Comparison of ENCODE assay signal across 10 cellular contexts in the genomic region with DNA sequence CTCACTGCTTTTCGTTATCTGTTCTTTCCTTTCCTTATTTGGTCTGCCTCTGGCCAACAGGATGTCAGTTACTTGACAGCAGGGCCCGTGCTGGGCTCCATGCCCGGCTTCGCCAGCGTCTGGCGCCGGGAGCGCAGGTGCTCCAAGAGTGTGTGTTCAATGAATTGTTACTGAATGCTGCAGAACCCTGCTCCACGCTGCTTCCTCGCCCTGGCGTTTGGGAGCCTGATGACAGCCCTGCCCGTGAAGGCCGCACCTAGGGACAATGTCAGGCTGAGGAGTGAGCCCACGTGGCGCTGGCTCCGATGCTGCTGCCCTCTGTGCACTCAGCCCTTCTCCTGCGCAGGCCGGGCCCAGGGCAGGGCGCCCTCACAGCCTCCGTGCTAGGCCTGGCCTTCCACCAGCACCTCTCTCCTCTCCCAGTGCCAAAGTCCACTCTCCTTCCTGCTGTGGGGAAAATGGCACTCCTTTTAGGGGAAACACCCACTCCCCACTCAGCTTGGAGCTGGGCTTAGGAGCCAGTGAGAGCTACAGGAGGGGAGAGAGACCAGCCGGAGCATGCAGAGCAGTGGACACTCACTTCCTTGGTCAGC. TPM values are rescaled to one million over a fixed set of nuclear protein-coding genes. Genes with fewer than 3 reads are reported as not detected.
DNase-seq lines count a peak whose midpoint lies in the region; ATAC-seq, FAIRE-seq and TF ChIP-seq lines count a peak whose summit lies in the region.
"Had no signal": no experiment of that assay in that cellular context is flagged by ENCODE, and none has a peak within 500 bp of the region (broad histone marks: within the 10 kb centered on the region; RNA-seq: fewer than 3 reads in every experiment).

No MANE protein-coding gene starts in this region.

- H3K4me3 Mint-ChIP-seq in central memory CD8-positive, alpha-beta T cell, result no peak overlapping the region
- no peak overlapping the region for H3K4me3 Mint-ChIP-seq in activated T-helper 2 cell treated with anti-CD3 and anti-CD28 coated beads, Interferon-gamma antibody, Interleukin-2, Interleukin-4, amounts not matched to agents 10 μg/mL and 5 μg/mL and 100 μg/mL, durations not matched to agents 14 hours and 24 hours and 36 hours (ENCODE audit: low read depth)

- H3K9me3 Mint-ChIP-seq in central memory CD8-positive, alpha-beta T cell, result no peaks in the 10 kb centered on the region
- H3K9me3 Mint-ChIP-seq in activated T-helper 2 cell treated with anti-CD3 and anti-CD28 coated beads, Interferon-gamma antibody, Interleukin-2, Interleukin-4, amounts not matched to agents 10 μg/mL and 5 μg/mL and 100 μg/mL, durations not matched to agents 14 hours and 24 hours and 36 hours, result no peaks in the 10 kb centered on the region

- peak overlapping the region in 1 of 2 donors; percentile 71 for H3K27ac ChIP-seq in lung (ENCODE audit: low read depth in 1 of 2, low read length in 1 of 2)
- H3K27ac ChIP-seq: ovary had no signal

- H3K27ac Mint-ChIP-seq in central memory CD8-positive, alpha-beta T cell (ENCODE audit: low read depth), result peak overlapping the region; percentile 50
- no peak overlapping the region for H3K27ac Mint-ChIP-seq in activated T-helper 2 cell treated with anti-CD3 and anti-CD28 coated beads, Interferon-gamma antibody, Interleukin-2, Interleukin-4, amounts not matched to agents 10 μg/mL and 5 μg/mL and 100 μg/mL, durations not matched to agents 14 hours and 24 hours and 36 hours

- H3K36me3 Mint-ChIP-seq in central memory CD8-positive, alpha-beta T cell (ENCODE audit: insufficient read depth), result no peaks in the 10 kb centered on the region
- no peaks in the 10 kb centered on the region for H3K36me3 Mint-ChIP-seq in activated T-helper 2 cell treated with anti-CD3 and anti-CD28 coated beads, Interferon-gamma antibody, Interleukin-2, Interleukin-4, amounts not matched to agents 10 μg/mL and 5 μg/mL and 100 μg/mL, durations not matched to agents 14 hours and 24 hours and 36 hours (ENCODE audit: low read depth)

- H3K27me3 Mint-ChIP-seq in central memory CD8-positive, alpha-beta T cell, result no peaks in the 10 kb centered on the region
- no peaks in the 10 kb centered on the region for H3K27me3 Mint-ChIP-seq in activated T-helper 2 cell treated with anti-CD3 and anti-CD28 coated beads, Interferon-gamma antibody, Interleukin-2, Interleukin-4, amounts not matched to agents 10 μg/mL and 5 μg/mL and 100 μg/mL, durations not matched to agents 14 hours and 24 hours and 36 hours (ENCODE audit: low read depth)

- ATAC-seq in central memory CD8-positive, alpha-beta T cell (replicated peaks; ENCODE audit: extremely low read depth, poor library complexity, severe bottlenecking), result no peak
- ATAC-seq in lung (ENCODE audit: insufficient read depth, low FRiP score) (peak; percentile 58), GM21786 (IDR thresholded peaks at IDR 0.05; ENCODE audit: unreplicated experiment) (no peak), HG02610 (IDR thresholded peaks at IDR 0.05; ENCODE audit: unreplicated experiment) (no peak)

- DNase-seq in BE2C, result peak; percentile 92
- peak; percentile 62 for DNase-seq in NCI-H2029 treated with DMSO at 0.1 percent for 48 hours (lab: John Stamatoyannopoulos, UW)
- no peak for DNase-seq in central memory CD8-positive, alpha-beta T cell (ENCODE audit: low spot score in 2 of 2)
- peak; percentile 68 for DNase-seq in lung (ENCODE audit: low spot score)
- no peak for DNase-seq in urothelium cell line (ENCODE audit: low spot score)
- DNase-seq in activated T-helper 2 cell treated with anti-CD3 and anti-CD28 coated beads, Interferon-gamma antibody, Interleukin-2, Interleukin-4, amounts not matched to agents 10 μg/mL and 5 μg/mL and 100 μg/mL, durations not matched to agents 14 hours and 24 hours and 36 hours (ENCODE audit: low spot score), result no peak
- DNase-seq: stimulated activated naive CD4-positive, alpha-beta T cell had no signal

- FAIRE-seq in urothelium cell line (lab: Jason Lieb, UNC), result no peak

- H3K4me1 Mint-ChIP-seq in central memory CD8-positive, alpha-beta T cell, result peaks cover 5% of the 10 kb centered on the region
- H3K4me1 Mint-ChIP-seq in activated T-helper 2 cell treated with anti-CD3 and anti-CD28 coated beads, Interferon-gamma antibody, Interleukin-2, Interleukin-4, amounts not matched to agents 10 μg/mL and 5 μg/mL and 100 μg/mL, durations not matched to agents 14 hours and 24 hours and 36 hours (ENCODE audit: low read depth), result no peaks in the 10 kb centered on the region

- 44 to 76% methylated on average over 21 of the region's 21 CpGs for WGBS in lung, 2 donors

- TF ChIP-seq CTCF in BE2C (IDR thresholded peaks at IDR 0.05; ENCODE audit: low read depth, low read length), result no peak; the same call in 1 of the 2 replicates
- TF ChIP-seq CTCF in lung (IDR thresholded peaks at IDR 0.05; ENCODE audit: control extremely low read depth, extremely low read depth), result no peak

- H3K27me3 ChIP-seq in BE2C, result no peaks in the 10 kb centered on the region
- H3K27me3 ChIP-seq in lung (ENCODE audit: control insufficient read depth, insufficient read depth), result no peaks in the 10 kb centered on the region
- H3K27me3 ChIP-seq: ovary had no signal

- intact Hi-C loops in activated T-helper 2 cell treated with anti-CD3 and anti-CD28 coated beads, Interferon-gamma antibody, Interleukin-2, Interleukin-4, amounts not matched to agents 10 μg/mL and 5 μg/mL and 100 μg/mL, durations not matched to agents 14 hours and 24 hours and 36 hours (cut with micrococcal nuclease), result no loop called here

- H3K9me3 ChIP-seq in BE2C, result no peaks in the 10 kb centered on the region
- peaks cover 0 to 6% of the 10 kb centered on the region in 2 donors for H3K9me3 ChIP-seq in lung (ENCODE audit: control insufficient read depth in 2 of 2, insufficient read depth in 1 of 2, low read length in 1 of 2)
- H3K9me3 ChIP-seq: ovary had no signal

- H3K4me3 ChIP-seq in BE2C (ENCODE audit: low read depth, low read length) (peak overlapping the region; percentile 23), lung (no peak overlapping the region)
- H3K4me3 ChIP-seq: ovary had no signal

- H3K4me1 ChIP-seq in BE2C (peaks cover 13% of the 10 kb centered on the region), lung (ENCODE audit: control insufficient read depth in 2 of 2, insufficient read depth in 2 of 2, low read length in 2 of 2) (peaks cover 0 to 8% of the 10 kb centered on the region in 2 donors)

- H3K36me3 ChIP-seq in BE2C, result no peaks in the 10 kb centered on the region
- H3K36me3 ChIP-seq in lung (ENCODE audit: control insufficient read depth in 2 of 2, insufficient read depth in 2 of 2, low read length in 2 of 2), result no peaks in the 10 kb centered on the region
- H3K36me3 ChIP-seq: ovary had no signal

RNA-seq across cellular contexts. Expression of gene ACBD3, which starts 51.4 kb away (rescaled TPM):
- 67.4 TPM for polyA plus RNA-seq in BE2C (2012; ENCODE audit: insufficient read depth, insufficient read length, low read depth)
- 10 to 100 TPM; 39.7 to 51.9 TPM for total RNA-seq in lung
- 10 to 100 TPM; 13.5 to 21.2 TPM for polyA plus RNA-seq in lung
- total RNA-seq in activated T-helper 2 cell treated with anti-CD3 and anti-CD28 coated beads, Interferon-gamma antibody, Interleukin-2, Interleukin-4, amounts not matched to agents 10 μg/mL and 5 μg/mL and 100 μg/mL, durations not matched to agents 14 hours and 24 hours and 36 hours, result 24.3 and 25.4 TPM in 2 replicates

Comparison
In these comparisons a context has a peak if more than half of its experiments do, and no peak if none do; other contexts are left out.
1. DNase-seq: peak in BE2C (single experiment), NCI-H2029 treated with DMSO at 0.1 percent for 48 hours (single experiment) and lung (single experiment); none in central memory CD8-positive, alpha-beta T cell (0 of 2), urothelium cell line (single experiment) and activated T-helper 2 cell treated with anti-CD3 and anti-CD28 coated beads, Interferon-gamma antibody, Interleukin-2, Interleukin-4, amounts not matched to agents 10 μg/mL and 5 μg/mL and 100 μg/mL, durations not matched to agents 14 hours and 24 hours and 36 hours (single experiment).